ENCODE assay signal across 8 cellular contexts in the genomic region with DNA sequence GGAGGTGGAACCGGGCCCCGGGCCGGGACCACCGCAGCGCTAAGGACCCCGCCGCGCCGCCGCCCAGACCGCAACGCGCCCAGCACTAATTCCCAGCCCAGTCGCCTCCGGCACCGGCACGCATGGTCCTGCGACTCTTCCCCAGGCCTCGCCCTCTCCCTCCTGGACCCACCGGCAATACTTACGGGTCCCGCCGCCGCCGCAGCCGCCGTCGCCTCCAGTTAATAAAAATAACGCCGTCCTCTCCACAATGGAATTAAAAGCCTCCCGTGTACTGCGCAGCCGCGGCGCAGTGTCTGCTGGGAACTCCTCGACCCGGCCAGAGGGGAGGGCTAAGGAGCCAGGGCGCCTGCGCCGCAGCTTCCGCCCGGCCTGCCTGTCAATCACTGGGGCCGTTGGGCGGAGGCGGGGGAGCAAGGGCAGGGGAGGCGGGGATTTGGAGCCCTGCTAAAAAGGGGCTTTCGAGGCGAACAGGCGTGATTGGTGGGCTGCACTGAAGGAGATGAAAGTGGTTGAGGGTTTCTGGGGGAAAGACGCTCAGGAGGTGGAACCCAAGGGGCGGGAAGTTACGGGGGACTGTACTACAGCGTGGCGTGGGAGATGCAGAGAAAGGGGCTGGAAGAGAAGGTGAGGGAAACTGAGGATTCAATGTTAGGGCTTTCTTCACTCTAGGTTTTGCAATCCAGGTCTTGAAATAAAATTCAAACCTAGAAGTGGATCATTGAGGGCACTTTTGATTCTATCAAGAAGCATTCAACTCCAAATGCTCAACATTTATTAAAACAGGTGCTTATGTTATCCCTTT. TPM values are rescaled to one million over a fixed set of nuclear protein-coding genes. Genes with fewer than 3 reads are reported as not detected.
DNase-seq lines count a peak whose midpoint lies in the region; ATAC-seq, FAIRE-seq and TF ChIP-seq lines count a peak whose summit lies in the region.

A gene with protein sequence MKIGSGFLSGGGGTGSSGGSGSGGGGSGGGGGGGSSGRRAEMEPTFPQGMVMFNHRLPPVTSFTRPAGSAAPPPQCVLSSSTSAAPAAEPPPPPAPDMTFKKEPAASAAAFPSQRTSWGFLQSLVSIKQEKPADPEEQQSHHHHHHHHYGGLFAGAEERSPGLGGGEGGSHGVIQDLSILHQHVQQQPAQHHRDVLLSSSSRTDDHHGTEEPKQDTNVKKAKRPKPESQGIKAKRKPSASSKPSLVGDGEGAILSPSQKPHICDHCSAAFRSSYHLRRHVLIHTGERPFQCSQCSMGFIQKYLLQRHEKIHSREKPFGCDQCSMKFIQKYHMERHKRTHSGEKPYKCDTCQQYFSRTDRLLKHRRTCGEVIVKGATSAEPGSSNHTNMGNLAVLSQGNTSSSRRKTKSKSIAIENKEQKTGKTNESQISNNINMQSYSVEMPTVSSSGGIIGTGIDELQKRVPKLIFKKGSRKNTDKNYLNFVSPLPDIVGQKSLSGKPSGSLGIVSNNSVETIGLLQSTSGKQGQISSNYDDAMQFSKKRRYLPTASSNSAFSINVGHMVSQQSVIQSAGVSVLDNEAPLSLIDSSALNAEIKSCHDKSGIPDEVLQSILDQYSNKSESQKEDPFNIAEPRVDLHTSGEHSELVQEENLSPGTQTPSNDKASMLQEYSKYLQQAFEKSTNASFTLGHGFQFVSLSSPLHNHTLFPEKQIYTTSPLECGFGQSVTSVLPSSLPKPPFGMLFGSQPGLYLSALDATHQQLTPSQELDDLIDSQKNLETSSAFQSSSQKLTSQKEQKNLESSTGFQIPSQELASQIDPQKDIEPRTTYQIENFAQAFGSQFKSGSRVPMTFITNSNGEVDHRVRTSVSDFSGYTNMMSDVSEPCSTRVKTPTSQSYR (minus strand): TSS at position 276 of the 805 bp plus-strand sequence. CDS start 331 bp downstream, outside the sequence.

- H3K36me3 Mint-ChIP-seq in T-helper 2 cell treated with Interferon-gamma antibody and Interleukin-4, amounts not matched to agents 5 μg/mL and 100 μg/mL, for 36 hours (ENCODE audit: low read depth): peaks cover 41% of the 10 kb centered on the region

- no peak for TF ChIP-seq CTCF in ascending aorta (IDR thresholded peaks at IDR 0.05)

- H3K9me3 ChIP-seq in ascending aorta: no peaks in the 10 kb centered on the region
- H3K9me3 ChIP-seq in right cardiac atrium (ENCODE audit: control insufficient read depth, low read length): no peaks in the 10 kb centered on the region

- H3K27me3 ChIP-seq in ascending aorta (no peaks in the 10 kb centered on the region), right cardiac atrium (ENCODE audit: control insufficient read depth, insufficient read depth) (no peaks in the 10 kb centered on the region)

- H3K36me3 ChIP-seq in ascending aorta: no peaks in the 10 kb centered on the region

- H3K4me3 ChIP-seq in ascending aorta (peak within 1 kb of the TSS; percentile 81 to 84), right cardiac atrium (ENCODE audit: low read length) (peak within 1 kb of the TSS; percentile 88)

- H3K27ac ChIP-seq in ascending aorta (peak within 1 kb of the TSS; percentile 76 to 87), right cardiac atrium (ENCODE audit: low read length) (peak within 1 kb of the TSS; percentile 84)

- WGBS in right cardiac atrium: under 1% methylated on average over 54 of the region's 54 CpGs

- ATAC-seq in GM18508 (IDR thresholded peaks at IDR 0.05; ENCODE audit: insufficient read depth, unreplicated experiment): peak; percentile 72
- ATAC-seq in HG02981 (IDR thresholded peaks at IDR 0.05; ENCODE audit: unreplicated experiment): peak; percentile 97
- ATAC-seq in right cardiac atrium: peak; percentile 100

- no peaks in the 10 kb centered on the region for H3K9me3 Mint-ChIP-seq in T-helper 2 cell treated with Interferon-gamma antibody and Interleukin-4, amounts not matched to agents 5 μg/mL and 100 μg/mL, for 36 hours

- no peak for FAIRE-seq in urothelium cell line (lab: Jason Lieb, UNC)

- DNase-seq in NCI-H2029 (lab: John Stamatoyannopoulos, UW) (peak; percentile 87), ascending aorta (ENCODE audit: low spot score in 2 of 2) (peak; percentile 80 to 96), right cardiac atrium (peak; percentile 96 to 98 (median 98)), pulmonary artery endothelial cell (ENCODE audit: low read depth, low spot score) (peak; percentile 77), urothelium cell line (ENCODE audit: low spot score) (peak; percentile 97)
- peak; percentile 94 for DNase-seq in T-helper 2 cell treated with Interferon-gamma antibody and Interleukin-4, amounts not matched to agents 5 μg/mL and 100 μg/mL, for 36 hours (ENCODE audit: low spot score)

- intact Hi-C loops in ascending aorta (cut with DNase I): loop anchor here (1.0 to 5.0 kb wide), 3 partner anchors 19 to 262 kb away; no protein-coding TSS in a partner anchor
- intact Hi-C loops in right cardiac atrium (cut with DNase I): no loop called here

- peaks cover 8% of the 10 kb centered on the region for H3K27me3 Mint-ChIP-seq in T-helper 2 cell treated with Interferon-gamma antibody and Interleukin-4, amounts not matched to agents 5 μg/mL and 100 μg/mL, for 36 hours (ENCODE audit: low read depth)

- peaks cover 43% of the 10 kb centered on the region for H3K4me1 Mint-ChIP-seq in T-helper 2 cell treated with Interferon-gamma antibody and Interleukin-4, amounts not matched to agents 5 μg/mL and 100 μg/mL, for 36 hours (ENCODE audit: low read depth)

- H3K4me1 ChIP-seq in ascending aorta (peaks cover 15 to 24% of the 10 kb centered on the region in 2 donors), right cardiac atrium (ENCODE audit: control insufficient read depth, insufficient read depth, low read length) (peaks cover 13% of the 10 kb centered on the region)

- H3K27ac Mint-ChIP-seq in T-helper 2 cell treated with Interferon-gamma antibody and Interleukin-4, amounts not matched to agents 5 μg/mL and 100 μg/mL, for 36 hours: peak within 1 kb of the TSS; percentile 92

- peak within 1 kb of the TSS; percentile 95 for H3K4me3 Mint-ChIP-seq in T-helper 2 cell treated with Interferon-gamma antibody and Interleukin-4, amounts not matched to agents 5 μg/mL and 100 μg/mL, for 36 hours

RNA-seq across cellular contexts. Expression of the gene that starts here (rescaled TPM):
- total RNA-seq in ascending aorta (3.7 TPM), right cardiac atrium (1 to 10 TPM; 8.2 to 9.2 (median 9.0) TPM), pulmonary artery endothelial cell (21.9 and 23.3 TPM in 2 replicates)
- 4.0 TPM for polyA plus RNA-seq in right cardiac atrium

Comparison
In these comparisons a context has a peak if more than half of its experiments do, and no peak if none do; other contexts are left out.
1. Peak in every context shown above with its lines: DNase-seq, ATAC-seq, H3K4me3 ChIP-seq and H3K27ac ChIP-seq.